Comparison of ENCODE assay signal across 8 cellular contexts in genomic region chr1:1040004-1040991, GRCh38. TPM values are rescaled to one million over a fixed set of nuclear protein-coding genes. Genes with fewer than 3 reads are reported as not detected.
A peak's percentile ranks its signal among the peaks of the same experiment; 100 is the strongest.
DNase-seq lines count a peak whose midpoint lies in the region; ATAC-seq and TF ChIP-seq lines count a peak whose summit lies in the region.

No MANE protein-coding gene starts in this region.

- peaks cover 14% of the 10 kb centered on the region for H3K4me1 Mint-ChIP-seq in T-helper 17 cell

- H3K4me3 ChIP-seq in right atrium auricular region (peak overlapping the region; percentile 31 to 57), aorta (ENCODE audit: low read length in 2 of 2) (no peak overlapping the region)

- TF ChIP-seq CTCF in right atrium auricular region (IDR thresholded peaks at IDR 0.05), result peak in 1 of 2 donors; percentile 33

- no peaks in the 10 kb centered on the region for H3K36me3 Mint-ChIP-seq in T-helper 17 cell (ENCODE audit: low read depth)

- no peak overlapping the region for H3K27ac Mint-ChIP-seq in T-helper 17 cell

- H3K36me3 ChIP-seq in right atrium auricular region (no peaks in the 10 kb centered on the region), aorta (ENCODE audit: control insufficient read depth in 1 of 2, insufficient read depth in 2 of 2, low read length in 1 of 2) (no peaks in the 10 kb centered on the region)

- WGBS in aorta, 2 donors, result 10 to 14% methylated on average over 71 to 99 of the region's 99 CpGs

- H3K9me3 ChIP-seq in T-helper 17 cell (ENCODE audit: control insufficient read depth, low read length, poor library complexity, severe bottlenecking) (no peaks in the 10 kb centered on the region), right atrium auricular region (no peaks in the 10 kb centered on the region), aorta (ENCODE audit: control insufficient read depth, low read length) (no peaks in the 10 kb centered on the region)

- DNase-seq in GDM1 (lab: John Stamatoyannopoulos, UW) (peak; percentile 55), T-helper 17 cell (peak; percentile 66 to 82 (median 77)), amniotic stem cell (lab: John Stamatoyannopoulos, UW) (peak; percentile 65), right atrium auricular region (ENCODE audit: low spot score) (peak; percentile 63), sciatic nerve (ENCODE audit: low spot score) (peak; percentile 81), aorta (peak; percentile 79 to 91)

- H3K4me3 Mint-ChIP-seq in T-helper 17 cell, result peak overlapping the region; percentile 87

- intact Hi-C loops in sciatic nerve (cut with DNase I) (no loop called here), aorta (cut with DNase I) (no loop called here)

- H3K27ac ChIP-seq in right atrium auricular region, result no peak overlapping the region
- no peak overlapping the region for H3K27ac ChIP-seq in aorta (ENCODE audit: low read depth in 1 of 2, low read length in 2 of 2)

- H3K4me1 ChIP-seq in right atrium auricular region (peaks cover 0 to 19% of the 10 kb centered on the region in 2 donors), aorta (ENCODE audit: control insufficient read depth in 1 of 2, insufficient read depth in 2 of 2, low read length in 2 of 2) (no peaks in the 10 kb centered on the region)

- H3K27me3 Mint-ChIP-seq in T-helper 17 cell, result peaks cover 20% of the 10 kb centered on the region

- ATAC-seq in HG03432 (IDR thresholded peaks at IDR 0.05; ENCODE audit: unreplicated experiment) (peak; percentile 37), T-helper 17 cell (peak; percentile 95), sciatic nerve (peak; percentile 68), aorta (ENCODE audit: low FRiP score) (peak; percentile 63), HG02763 (IDR thresholded peaks at IDR 0.05; ENCODE audit: unreplicated experiment) (no peak)

- H3K27me3 ChIP-seq in right atrium auricular region, result peaks cover 0 to 5% of the 10 kb centered on the region in 2 donors
- H3K27me3 ChIP-seq in aorta (ENCODE audit: control insufficient read depth in 1 of 2, insufficient read depth in 2 of 2, low read length in 1 of 2), result no peaks in the 10 kb centered on the region

RNA-seq across cellular contexts. Expression of gene AGRN, which starts 20.4 kb away (rescaled TPM):
- total RNA-seq in T-helper 17 cell (1 to 10 TPM; 1.2 to 1.4 TPM), right atrium auricular region (10 to 100 TPM; 22.5 to 27.9 TPM), sciatic nerve (22.0 TPM), aorta (10 to 100 TPM; 25.1 to 38.6 TPM)
- 10 to 100 TPM in 1 of 2 donors, 1 to 10 TPM in 1; 4.3 to 20.1 TPM for polyA plus RNA-seq in aorta

RNA-seq across cellular contexts. Expression of gene ISG15, which starts 27.0 kb away (rescaled TPM):
- total RNA-seq in T-helper 17 cell, result 10 to 100 TPM; 19.5 to 52.1 TPM
- 10 to 100 TPM; 26.8 to 32.2 TPM for total RNA-seq in right atrium auricular region
- total RNA-seq in sciatic nerve, result 18.8 TPM
- total RNA-seq in aorta, result 10 to 100 TPM; 34.4 to 40.8 TPM
- 100 to 1,000 TPM in 1 of 2 donors, 10 to 100 TPM in 1; 79.5 to 104 TPM for polyA plus RNA-seq in aorta

RNA-seq across cellular contexts. Expression of gene RNF223, which starts 33.8 kb away (rescaled TPM):
- not detected for total RNA-seq in T-helper 17 cell
- total RNA-seq in right atrium auricular region, result not detected
- not detected for total RNA-seq in sciatic nerve
- not detected for total RNA-seq in aorta
- polyA plus RNA-seq in aorta, result not detected

RNA-seq across cellular contexts. Expression of gene HES4, which starts 40.4 kb away (rescaled TPM):
- total RNA-seq in T-helper 17 cell (10 to 100 TPM in 1 of 2 donors, 1 to 10 TPM in 1; 9.6 to 10.5 TPM), right atrium auricular region (10 to 100 TPM; 31.8 to 68.4 TPM), sciatic nerve (30.5 TPM), aorta (10 to 100 TPM; 31.3 to 47.5 TPM)
- polyA plus RNA-seq in aorta, result 10 to 100 TPM in 1 of 2 donors, 1 to 10 TPM in 1; 3.6 to 82.3 TPM

RNA-seq across cellular contexts. Expression of gene PERM1, which starts 58.4 kb away (rescaled TPM):
- total RNA-seq in T-helper 17 cell (not detected), right atrium auricular region (10 to 100 TPM; 22.0 to 61.8 TPM), sciatic nerve (not detected), aorta (under 1 TPM; 0.42 to 0.49 TPM)
- 1 to 10 TPM in 1 of 2 donors, under 1 TPM in 1; 0.50 to 1.5 TPM for polyA plus RNA-seq in aorta

Comparison
In these comparisons a context has a peak if more than half of its experiments do, and no peak if none do; other contexts are left out.
1. H3K4me3 ChIP-seq: peak in right atrium auricular region (2 of 2); none in aorta (0 of 2).
2. Peak in every context shown above with its lines, with median percentiles within 50 percentile points of each other: DNase-seq.